ENCODE assay signal across 1 cellular context in genomic region chr7:157809863-157810851, GRCh38.
TF ChIP-seq lines count a peak whose summit lies in the region.

No MANE protein-coding gene starts in this region.

TF ChIP-seq in H1, 55 proteins besides CTCF, POLR2A, EP300 and RAD21:
- TF ChIP-seq, protein P1, sequence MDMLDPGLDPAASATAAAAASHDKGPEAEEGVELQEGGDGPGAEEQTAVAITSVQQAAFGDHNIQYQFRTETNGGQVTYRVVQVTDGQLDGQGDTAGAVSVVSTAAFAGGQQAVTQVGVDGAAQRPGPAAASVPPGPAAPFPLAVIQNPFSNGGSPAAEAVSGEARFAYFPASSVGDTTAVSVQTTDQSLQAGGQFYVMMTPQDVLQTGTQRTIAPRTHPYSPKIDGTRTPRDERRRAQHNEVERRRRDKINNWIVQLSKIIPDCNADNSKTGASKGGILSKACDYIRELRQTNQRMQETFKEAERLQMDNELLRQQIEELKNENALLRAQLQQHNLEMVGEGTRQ (IDR thresholded peaks at IDR 0.05; ENCODE audit: low read length) = no peak
- TF ChIP-seq SP1 (IDR thresholded peaks at IDR 0.05; ENCODE audit: low read depth, low read length) = no peak
- TF ChIP-seq HDAC2 (IDR thresholded peaks at IDR 0.05; ENCODE audit: borderline replicate concordance in 1 of 2, low read depth in 2 of 2, low read length in 2 of 2) = no peak
- TF ChIP-seq EGR1 (IDR thresholded peaks at IDR 0.05; ENCODE audit: borderline replicate concordance, low read depth, low read length) = no peak
- TF ChIP-seq RFX5 (IDR thresholded peaks at IDR 0.05; ENCODE audit: borderline replicate concordance, low read depth, low read length) = no peak
- no peak for TF ChIP-seq CHD7 (IDR thresholded peaks at IDR 0.05; ENCODE audit: insufficient replicate concordance, low read length)
- no peak for TF ChIP-seq TAF1 (IDR thresholded peaks at IDR 0.05; ENCODE audit: low read depth, low read length)
- TF ChIP-seq BCL11A (IDR thresholded peaks at IDR 0.05; ENCODE audit: low read depth in 2 of 2, low read length in 2 of 2) = no peak
- no peak for TF ChIP-seq SP4 (IDR thresholded peaks at IDR 0.05; ENCODE audit: low read length)
- TF ChIP-seq SIRT6 (IDR thresholded peaks at IDR 0.05; ENCODE audit: low read length) = no peak
- no peak for TF ChIP-seq YY1 (IDR thresholded peaks at IDR 0.05; ENCODE audit: low read depth, low read length)
- TF ChIP-seq JUN (IDR thresholded peaks at IDR 0.05; ENCODE audit: low read depth, low read length) = no peak
- TF ChIP-seq SIX5 (IDR thresholded peaks at IDR 0.05; ENCODE audit: low read depth, low read length) = no peak
- no peak for TF ChIP-seq NRF1 (IDR thresholded peaks at IDR 0.05; ENCODE audit: low read depth, low read length)
- TF ChIP-seq CREB1 (IDR thresholded peaks at IDR 0.05) = no peak
- no peak for TF ChIP-seq GABPA (IDR thresholded peaks at IDR 0.05; ENCODE audit: borderline replicate concordance, insufficient read depth, low read length)
- TF ChIP-seq TEAD4 (IDR thresholded peaks at IDR 0.05; ENCODE audit: low read depth, low read length) = no peak
- TF ChIP-seq, protein P2, sequence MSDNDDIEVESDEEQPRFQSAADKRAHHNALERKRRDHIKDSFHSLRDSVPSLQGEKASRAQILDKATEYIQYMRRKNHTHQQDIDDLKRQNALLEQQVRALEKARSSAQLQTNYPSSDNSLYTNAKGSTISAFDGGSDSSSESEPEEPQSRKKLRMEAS (IDR thresholded peaks at IDR 0.05) = no peak
- no peak for TF ChIP-seq CHD2 (IDR thresholded peaks at IDR 0.05; ENCODE audit: low read length)
- no peak for TF ChIP-seq SIN3A (conservative IDR thresholded peaks at IDR 0.05 in 1 of 2, IDR thresholded peaks at IDR 0.05 in 1 of 2; ENCODE audit: low read depth in 1 of 2, low read length in 2 of 2)
